ENCODE assay signal across 11 cellular contexts in genomic region chr15:92878593-92879053, GRCh38. TPM values are rescaled to one million over a fixed set of nuclear protein-coding genes. Genes with fewer than 3 reads are reported as not detected.
A peak's percentile ranks its signal among the peaks of the same experiment; 100 is the strongest.
DNase-seq lines count a peak whose midpoint lies in the region; TF ChIP-seq lines count a peak whose summit lies in the region.
"Had no signal": no experiment of that assay in that cellular context is flagged by ENCODE, and none has a peak within 500 bp of the region (broad histone marks: within the 10 kb centered on the region; RNA-seq: fewer than 3 reads in every experiment).

No MANE protein-coding gene starts in this region.

- no peak overlapping the region for H2AFZ ChIP-seq in neural progenitor cell (replicated peaks)

- H3K36me3 Mint-ChIP-seq in neural progenitor cell: peaks cover 5% of the 10 kb centered on the region

- DNase-seq in COLO668 (lab: John Stamatoyannopoulos, UW; ENCODE audit: unreplicated experiment) (peak; percentile 17), SHP77 (lab: John Stamatoyannopoulos, UW) (peak; percentile 35 to 65), neural progenitor cell (ENCODE audit: low spot score) (no peak), H4 (ENCODE audit: low spot score) (no peak), NCI-H524 (lab: John Stamatoyannopoulos, UW) (no peak)
- peak; percentile 31 for DNase-seq in Jurkat, Clone E6-1 (ENCODE audit: low read depth, low spot score)
- DNase-seq in activated CD4-positive, alpha-beta T cell treated with anti-CD3 and anti-CD28 coated beads, Interleukin-2, amount 50 U/mL, for 1 hour: no peak
- no peak for DNase-seq in activated CD4-positive, CD25-positive, alpha-beta regulatory T cell treated with anti-CD3 and anti-CD28 coated beads, Interleukin-2, amount 50 U/mL, for 72 hours
- DNase-seq: C1 segment of cervical spinal cord, esophagus squamous epithelium had no signal

- H3F3A ChIP-seq in neural progenitor cell (ENCODE audit: low read depth): peaks cover 41% of the 10 kb centered on the region

- peaks cover 1% of the 10 kb centered on the region for H3K36me3 ChIP-seq in neural progenitor cell
- H3K36me3 ChIP-seq: esophagus squamous epithelium had no signal

- H3K9me3 ChIP-seq in neural progenitor cell (ENCODE audit: low read depth): no peaks in the 10 kb centered on the region
- H3K9me3 ChIP-seq: esophagus squamous epithelium had no signal

- peaks cover 51% of the 10 kb centered on the region for H3K4me1 Mint-ChIP-seq in neural progenitor cell

- H3K27ac ChIP-seq in neural progenitor cell: no peak overlapping the region
- H3K27ac ChIP-seq: esophagus squamous epithelium had no signal

- H3K4me3 ChIP-seq in Jurkat, Clone E6-1 (ENCODE audit: low read length): no peak overlapping the region
- H3K4me3 ChIP-seq in neural progenitor cell: no peak overlapping the region
- H3K4me3 ChIP-seq: esophagus squamous epithelium had no signal

- H3K9me3 Mint-ChIP-seq in neural progenitor cell: no peaks in the 10 kb centered on the region
- H3K9me3 Mint-ChIP-seq: central memory CD8-positive, alpha-beta T cell had no signal

- peaks cover 7% of the 10 kb centered on the region for H3K27me3 Mint-ChIP-seq in neural progenitor cell (ENCODE audit: insufficient read depth, low read depth)
- H3K27me3 Mint-ChIP-seq: central memory CD8-positive, alpha-beta T cell had no signal

- no peak overlapping the region for H3K9ac ChIP-seq in neural progenitor cell

- H3K27me3 ChIP-seq in neural progenitor cell: no peaks in the 10 kb centered on the region
- H3K27me3 ChIP-seq: esophagus squamous epithelium had no signal

- peaks cover 5% of the 10 kb centered on the region for H4K20me1 ChIP-seq in neural progenitor cell (ENCODE audit: low read depth)

- no peak overlapping the region for H3K4me2 ChIP-seq in neural progenitor cell

- peaks cover 23% of the 10 kb centered on the region for H3K79me2 ChIP-seq in neural progenitor cell (ENCODE audit: low read depth)

- peak overlapping the region; percentile 57 for H3K27ac Mint-ChIP-seq in neural progenitor cell

- no peak for TF ChIP-seq CTCF in neural progenitor cell (IDR thresholded peaks at IDR 0.05)

- peaks cover 41% of the 10 kb centered on the region for H3K4me1 ChIP-seq in neural progenitor cell

- no peak overlapping the region for H3K4me3 Mint-ChIP-seq in neural progenitor cell
- H3K4me3 Mint-ChIP-seq: central memory CD8-positive, alpha-beta T cell had no signal

RNA-seq across cellular contexts. Expression of gene CHD2, which starts 21.5 kb away (rescaled TPM):
- polyA plus RNA-seq in Jurkat, Clone E6-1 (2012; ENCODE audit: insufficient read depth, insufficient read length): 51.1 TPM
- total RNA-seq in neural progenitor cell (ENCODE audit: low replicate concordance): 77.6 and 128 TPM in 2 replicates
- total RNA-seq in H4 (2014; rRNA removed; shearing (Covaris generic)): 19.1 and 41.2 TPM in 2 replicates

Comparison
In these comparisons a context has a peak if more than half of its experiments do, and no peak if none do; other contexts are left out.
1. DNase-seq: peak in COLO668 (single experiment), Jurkat, Clone E6-1 (single experiment) and SHP77 (2 of 2); none in neural progenitor cell (single experiment), activated CD4-positive, alpha-beta T cell treated with anti-CD3 and anti-CD28 coated beads, Interleukin-2, amount 50 U/mL, for 1 hour (single experiment), H4 (single experiment), NCI-H524 (0 of 2) and activated CD4-positive, CD25-positive, alpha-beta regulatory T cell treated with anti-CD3 and anti-CD28 coated beads, Interleukin-2, amount 50 U/mL, for 72 hours (single experiment).